Comparison of ENCODE assay signal across 8 cellular contexts in the genomic region with DNA sequence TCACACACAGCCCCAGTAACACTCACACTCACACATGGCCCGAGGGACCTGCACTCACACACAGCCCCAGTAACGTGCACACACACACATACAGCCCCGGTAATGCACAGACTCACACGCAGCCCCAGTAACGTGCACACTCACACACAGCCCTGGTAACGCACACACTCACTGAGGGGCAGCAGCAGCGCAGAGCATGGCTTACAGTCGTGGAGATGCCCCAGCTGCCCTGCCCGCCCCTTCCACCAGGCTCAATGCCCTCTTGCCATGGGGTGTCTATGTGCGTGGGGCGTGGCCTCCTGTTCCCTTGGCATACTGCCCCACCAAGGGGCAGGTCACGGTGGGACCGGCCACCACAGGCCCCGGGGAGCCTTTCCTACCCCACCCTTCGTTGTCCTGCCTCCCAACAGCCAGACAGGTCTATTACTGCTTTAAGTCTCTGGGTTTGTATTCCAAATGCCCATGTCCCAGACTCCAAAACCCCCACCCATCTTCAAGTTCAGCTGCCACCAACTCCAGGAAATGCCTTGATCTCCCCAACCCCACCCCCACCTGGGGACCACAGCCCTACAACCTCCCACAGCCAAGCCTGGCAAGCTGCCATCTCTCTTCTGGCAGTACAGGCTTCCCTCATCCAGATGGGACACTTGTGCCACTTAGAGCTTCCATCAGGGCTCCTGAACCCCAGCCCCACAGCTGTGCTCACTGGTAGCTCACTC. TPM values are rescaled to one million over a fixed set of nuclear protein-coding genes. Genes with fewer than 3 reads are reported as not detected.
A peak's percentile ranks its signal among the peaks of the same experiment; 100 is the strongest.
DNase-seq lines count a peak whose midpoint lies in the region; ATAC-seq and TF ChIP-seq lines count a peak whose summit lies in the region.

No MANE protein-coding gene starts in this region.

- intact Hi-C loops in Right ventricle myocardium superior (cut with DNase I): no loop called here
- intact Hi-C loops in activated T-helper 2 cell treated with anti-CD3 and anti-CD28 coated beads, Interferon-gamma antibody, Interleukin-2, Interleukin-4, amounts not matched to agents 10 μg/mL and 5 μg/mL and 100 μg/mL, durations not matched to agents 14 hours and 24 hours and 36 hours (cut with micrococcal nuclease): no loop called here

- DNase-seq in Right ventricle myocardium superior (peak; percentile 47), right atrium auricular region (ENCODE audit: low spot score) (no peak), left lobe of liver (ENCODE audit: low spot score) (peak; percentile 45), ureter (ENCODE audit: low spot score) (peak; percentile 53), A172 (ENCODE audit: low spot score) (no peak)
- no peak for DNase-seq in activated T-helper 2 cell treated with anti-CD3 and anti-CD28 coated beads, Interferon-gamma antibody, Interleukin-2, Interleukin-4, amounts not matched to agents 10 μg/mL and 5 μg/mL and 100 μg/mL, durations not matched to agents 14 hours and 24 hours and 36 hours (ENCODE audit: low spot score)

- no peak for TF ChIP-seq CTCF in right atrium auricular region (IDR thresholded peaks at IDR 0.05)

- H3K9me3 Mint-ChIP-seq in activated T-helper 2 cell treated with anti-CD3 and anti-CD28 coated beads, Interferon-gamma antibody, Interleukin-2, Interleukin-4, amounts not matched to agents 10 μg/mL and 5 μg/mL and 100 μg/mL, durations not matched to agents 14 hours and 24 hours and 36 hours: no peaks in the 10 kb centered on the region

- H3K4me3 ChIP-seq in right atrium auricular region: no peak overlapping the region

- H3K4me1 Mint-ChIP-seq in activated T-helper 2 cell treated with anti-CD3 and anti-CD28 coated beads, Interferon-gamma antibody, Interleukin-2, Interleukin-4, amounts not matched to agents 10 μg/mL and 5 μg/mL and 100 μg/mL, durations not matched to agents 14 hours and 24 hours and 36 hours (ENCODE audit: low read depth): peaks cover 70% of the 10 kb centered on the region

- peak overlapping the region in 1 of 2 donors; percentile 7 for H3K27ac ChIP-seq in right atrium auricular region

- no peaks in the 10 kb centered on the region for H3K36me3 ChIP-seq in right atrium auricular region

- no peaks in the 10 kb centered on the region for H3K9me3 ChIP-seq in right atrium auricular region

- peaks cover 0 to 67% of the 10 kb centered on the region in 2 donors for H3K4me1 ChIP-seq in right atrium auricular region

- no peaks in the 10 kb centered on the region for H3K27me3 Mint-ChIP-seq in activated T-helper 2 cell treated with anti-CD3 and anti-CD28 coated beads, Interferon-gamma antibody, Interleukin-2, Interleukin-4, amounts not matched to agents 10 μg/mL and 5 μg/mL and 100 μg/mL, durations not matched to agents 14 hours and 24 hours and 36 hours (ENCODE audit: low read depth)

- H3K4me3 Mint-ChIP-seq in activated T-helper 2 cell treated with anti-CD3 and anti-CD28 coated beads, Interferon-gamma antibody, Interleukin-2, Interleukin-4, amounts not matched to agents 10 μg/mL and 5 μg/mL and 100 μg/mL, durations not matched to agents 14 hours and 24 hours and 36 hours (ENCODE audit: low read depth): peak overlapping the region; percentile 7

- H3K27me3 ChIP-seq in right atrium auricular region: no peaks in the 10 kb centered on the region

- no peak for ATAC-seq in Right ventricle myocardium superior (ENCODE audit: poor library complexity)
- no peak for ATAC-seq in left lobe of liver
- ATAC-seq in HG02938 (IDR thresholded peaks at IDR 0.05; ENCODE audit: unreplicated experiment): no peak
- ATAC-seq in HG02884 (IDR thresholded peaks at IDR 0.05; ENCODE audit: unreplicated experiment): no peak

- peaks cover 5% of the 10 kb centered on the region for H3K36me3 Mint-ChIP-seq in activated T-helper 2 cell treated with anti-CD3 and anti-CD28 coated beads, Interferon-gamma antibody, Interleukin-2, Interleukin-4, amounts not matched to agents 10 μg/mL and 5 μg/mL and 100 μg/mL, durations not matched to agents 14 hours and 24 hours and 36 hours (ENCODE audit: low read depth)

- H3K27ac Mint-ChIP-seq in activated T-helper 2 cell treated with anti-CD3 and anti-CD28 coated beads, Interferon-gamma antibody, Interleukin-2, Interleukin-4, amounts not matched to agents 10 μg/mL and 5 μg/mL and 100 μg/mL, durations not matched to agents 14 hours and 24 hours and 36 hours: peak overlapping the region; percentile 15

RNA-seq across cellular contexts. Expression of a gene that starts 2.6 kb away (rescaled TPM):
- total RNA-seq in Right ventricle myocardium superior (10.5 TPM), right atrium auricular region (10 to 100 TPM; 11.2 to 15.1 TPM), left lobe of liver (0.83 TPM), ureter (4.6 TPM)
- total RNA-seq in activated T-helper 2 cell treated with anti-CD3 and anti-CD28 coated beads, Interferon-gamma antibody, Interleukin-2, Interleukin-4, amounts not matched to agents 10 μg/mL and 5 μg/mL and 100 μg/mL, durations not matched to agents 14 hours and 24 hours and 36 hours: 6.3 and 6.8 TPM in 2 replicates
- total RNA-seq in A172 (2014; rRNA removed; shearing (Covaris generic)): 6.9 and 16.5 TPM in 2 replicates

RNA-seq across cellular contexts. Expression of a gene that starts 8.7 kb away (rescaled TPM):
- total RNA-seq in Right ventricle myocardium superior (0.05 TPM), right atrium auricular region (under 1 TPM; 0.08 to 0.44 TPM), left lobe of liver (0.10 TPM), ureter (0.75 TPM)
- 2.1 and 2.8 TPM in 2 replicates for total RNA-seq in activated T-helper 2 cell treated with anti-CD3 and anti-CD28 coated beads, Interferon-gamma antibody, Interleukin-2, Interleukin-4, amounts not matched to agents 10 μg/mL and 5 μg/mL and 100 μg/mL, durations not matched to agents 14 hours and 24 hours and 36 hours
- not detected in 2 replicates for total RNA-seq in A172 (2014; rRNA removed; shearing (Covaris generic))

RNA-seq across cellular contexts. Expression of a gene that starts 47.5 kb away (rescaled TPM):
- 7.5 TPM for total RNA-seq in Right ventricle myocardium superior
- total RNA-seq in right atrium auricular region: 10 to 100 TPM; 15.2 to 34.2 TPM
- 5.7 and 6.6 TPM in 2 replicates for total RNA-seq in activated T-helper 2 cell treated with anti-CD3 and anti-CD28 coated beads, Interferon-gamma antibody, Interleukin-2, Interleukin-4, amounts not matched to agents 10 μg/mL and 5 μg/mL and 100 μg/mL, durations not matched to agents 14 hours and 24 hours and 36 hours
- 43.9 TPM for total RNA-seq in left lobe of liver
- total RNA-seq in ureter: 12.5 TPM
- 61.3 and 78.6 TPM in 2 replicates for total RNA-seq in A172 (2014; rRNA removed; shearing (Covaris generic))

Comparison
In these comparisons a context has a peak if more than half of its experiments do, and no peak if none do; other contexts are left out.
1. DNase-seq: peak in Right ventricle myocardium superior (single experiment), left lobe of liver (single experiment) and ureter (single experiment); none in right atrium auricular region (single experiment), activated T-helper 2 cell treated with anti-CD3 and anti-CD28 coated beads, Interferon-gamma antibody, Interleukin-2, Interleukin-4, amounts not matched to agents 10 μg/mL and 5 μg/mL and 100 μg/mL, durations not matched to agents 14 hours and 24 hours and 36 hours (single experiment) and A172 (single experiment).